14 cellular contexts compared by ENCODE assay signal in the genomic region with DNA sequence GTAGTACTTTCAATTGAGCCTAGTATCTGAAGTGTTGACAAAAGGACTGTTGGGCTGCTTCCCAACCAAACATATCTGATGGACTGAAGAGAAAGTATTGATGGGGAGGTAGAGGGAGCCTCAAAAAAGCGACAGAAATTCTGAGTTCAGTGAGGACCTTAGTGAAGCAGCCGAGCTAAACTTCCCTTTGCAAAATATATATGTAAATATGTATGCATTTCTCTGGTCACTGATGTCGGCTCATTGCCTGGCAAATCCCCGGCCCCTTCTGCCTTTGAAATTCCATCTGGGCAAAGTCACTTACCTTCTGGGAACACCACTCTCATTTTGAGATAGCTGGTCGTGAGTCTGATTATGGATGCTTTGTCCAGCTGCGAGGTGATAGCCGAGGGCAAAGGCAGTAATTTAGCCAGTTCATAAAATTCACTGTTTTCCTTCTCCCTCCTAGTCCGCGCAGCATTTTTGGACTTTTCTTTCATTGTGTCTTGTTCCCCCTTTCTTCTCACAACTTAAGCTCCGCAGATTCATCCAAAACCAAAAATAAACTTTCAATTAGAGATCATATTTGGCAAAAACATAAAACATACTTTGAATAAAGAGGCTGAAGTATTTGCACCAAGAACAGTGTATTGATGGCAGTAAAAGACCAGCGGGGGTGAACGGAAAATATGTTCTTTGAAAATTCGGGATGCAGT. TPM values are rescaled to one million over a fixed set of nuclear protein-coding genes. Genes with fewer than 3 reads are reported as not detected.
A peak's percentile ranks its signal among the peaks of the same experiment; 100 is the strongest.
DNase-seq lines count a peak whose midpoint lies in the region; ATAC-seq and TF ChIP-seq lines count a peak whose summit lies in the region.
"Had no signal": no experiment of that assay in that cellular context is flagged by ENCODE, and none has a peak within 500 bp of the region (broad histone marks: within the 10 kb centered on the region; RNA-seq: fewer than 3 reads in every experiment).

No MANE protein-coding gene starts in this region.

- no peaks in the 10 kb centered on the region for H3K27me3 ChIP-seq in GM23248 (replicated peaks; ENCODE audit: insufficient read depth)

- H4K20me1 ChIP-seq in GM23248 (ENCODE audit: insufficient read depth), result no peaks in the 10 kb centered on the region

- in situ Hi-C loops in GM23248 (cut with MboI), result no loop called here

- H3K27ac Mint-ChIP-seq in brain, result peak overlapping the region in 2 of 5 experiments; percentile 36 to 82
- H3K27ac Mint-ChIP-seq in nephron progenitor cell, result no peak overlapping the region

- H2AFZ ChIP-seq in GM23248, result peak overlapping the region; percentile 95; the same call in 1 of the 2 replicates

- ATAC-seq in HG02588 (IDR thresholded peaks at IDR 0.05; ENCODE audit: unreplicated experiment) (no peak), SK-N-SH treated with all-trans-retinoic acid at 6 μM for 48 hours (no peak)
- ATAC-seq: activated CD4-positive, CD25-positive, alpha-beta regulatory T cell treated with anti-CD3 and anti-CD28 coated beads, Interleukin-2, amount 50 U/mL, for 24 hours had no signal

- 94 to 95% methylated on average over 13 of the region's 13 CpGs for WGBS in GM23248 (ENCODE audit: low coverage in 1 of 2, low lambda C conversion rate in 2 of 2, missing lambda C conversion rate in 2 of 2), 2 experiments

- H3K4me1 Mint-ChIP-seq in brain, result peaks cover 21% of the 10 kb centered on the region
- peaks cover 86% of the 10 kb centered on the region for H3K4me1 Mint-ChIP-seq in nephron progenitor cell

- H3K79me2 ChIP-seq in GM23248 (ENCODE audit: insufficient read depth), result no peaks in the 10 kb centered on the region

- peaks cover 23% of the 10 kb centered on the region; the same call in 1 of the 2 replicates for H3F3A ChIP-seq in GM23248 (ENCODE audit: insufficient read depth)

- no peaks in the 10 kb centered on the region for H3K27me3 Mint-ChIP-seq in brain
- H3K27me3 Mint-ChIP-seq in nephron progenitor cell (ENCODE audit: low read depth, poor library complexity), result peaks cover 78% of the 10 kb centered on the region

- H3K36me3 Mint-ChIP-seq in brain (peaks cover 3% of the 10 kb centered on the region), nephron progenitor cell (ENCODE audit: low read depth) (no peaks in the 10 kb centered on the region)

- H3K9me2 ChIP-seq in GM23248 (ENCODE audit: insufficient read depth), result no peaks in the 10 kb centered on the region
- H3K9me2 ChIP-seq: SK-N-SH had no signal

- no peaks in the 10 kb centered on the region for H3K9me3 ChIP-seq in GM23248 (ENCODE audit: low read depth)
- H3K9me3 ChIP-seq: Caco-2, SK-N-SH had no signal

- H3K4me2 ChIP-seq in GM23248 (ENCODE audit: unreplicated experiment), result peak overlapping the region; percentile 94
- H3K4me2 ChIP-seq: SK-N-SH had no signal

- H3K4me3 Mint-ChIP-seq in brain (peak overlapping the region in 4 of 5 experiments; percentile 8 to 87 (median 68)), nephron progenitor cell (peak overlapping the region; percentile 84)

- peak in 2 of 3 experiments; percentile 40 to 78 for DNase-seq in NCI-H1417 (lab: John Stamatoyannopoulos, UW)
- DNase-seq in NCI-H1417 treated with DMSO at 0.1 percent for 48 hours (lab: John Stamatoyannopoulos, UW), result no peak
- DNase-seq in GM23248, result no peak
- DNase-seq in nephron progenitor cell, result no peak
- no peak for DNase-seq in HuH-7 (ENCODE audit: low spot score)
- DNase-seq: activated effector memory CD4-positive, alpha-beta T cell treated with Interleukin-2 at 50 U/mL for 16 hours; Caco-2; NCI-H2029; SK-N-SH had no signal

- H3K4me3 ChIP-seq in GM23248, result peak overlapping the region; percentile 84
- H3K4me3 ChIP-seq: lung had no signal

- no peaks in the 10 kb centered on the region for H3K36me3 ChIP-seq in GM23248 (ENCODE audit: low read depth)

- no peak for TF ChIP-seq CTCF in brain (conservative IDR thresholded peaks at IDR 0.05)
- TF ChIP-seq CTCF in nephron progenitor cell (IDR thresholded peaks at IDR 0.05), result no peak

- peaks cover 0 to 6% (median 0%) of the 10 kb centered on the region in 5 experiments for H3K9me3 Mint-ChIP-seq in brain
- no peaks in the 10 kb centered on the region for H3K9me3 Mint-ChIP-seq in nephron progenitor cell

- H3K9ac ChIP-seq in GM23248, result no peak overlapping the region
- H3K9ac ChIP-seq: SK-N-SH had no signal

- peaks cover 14% of the 10 kb centered on the region; the same call in 1 of the 2 replicates for H3K4me1 ChIP-seq in GM23248 (ENCODE audit: insufficient read depth)
- H3K4me1 ChIP-seq: Caco-2 had no signal

- no peak overlapping the region for H3K27ac ChIP-seq in GM23248

TF ChIP-seq in SK-N-SH treated with all-trans-retinoic acid at 6 μM for 48 hours, 23 proteins besides CTCF, POLR2A, EP300 and RAD21 (continues in another document):
- TF ChIP-seq ZC3H10 (CRISPR knock-in tag; IDR thresholded peaks at IDR 0.05) (no peak), ZNF565 (CRISPR knock-in tag; conservative IDR thresholded peaks at IDR 0.05; ENCODE audit: low read depth) (no peak), ARNTL (CRISPR knock-in tag; IDR thresholded peaks at IDR 0.05; ENCODE audit: borderline replicate concordance, low read depth) (no peak), ZNF8 (CRISPR knock-in tag; IDR thresholded peaks at IDR 0.05) (no peak), ESRRG (CRISPR knock-in tag; IDR thresholded peaks at IDR 0.05) (no peak), ISL1 (CRISPR knock-in tag; IDR thresholded peaks at IDR 0.05) (no peak), ZFP30 (CRISPR knock-in tag; IDR thresholded peaks at IDR 0.05) (no peak), ZNF70 (CRISPR knock-in tag; IDR thresholded peaks at IDR 0.05) (no peak), TCF4 (CRISPR knock-in tag; IDR thresholded peaks at IDR 0.05; ENCODE audit: borderline replicate concordance) (no peak), ZFP3 (CRISPR knock-in tag; IDR thresholded peaks at IDR 0.05) (no peak), CSRNP3 (CRISPR knock-in tag; IDR thresholded peaks at IDR 0.05) (no peak), RARB (CRISPR knock-in tag; IDR thresholded peaks at IDR 0.05) (no peak)
- TF ChIP-seq, protein P1, sequence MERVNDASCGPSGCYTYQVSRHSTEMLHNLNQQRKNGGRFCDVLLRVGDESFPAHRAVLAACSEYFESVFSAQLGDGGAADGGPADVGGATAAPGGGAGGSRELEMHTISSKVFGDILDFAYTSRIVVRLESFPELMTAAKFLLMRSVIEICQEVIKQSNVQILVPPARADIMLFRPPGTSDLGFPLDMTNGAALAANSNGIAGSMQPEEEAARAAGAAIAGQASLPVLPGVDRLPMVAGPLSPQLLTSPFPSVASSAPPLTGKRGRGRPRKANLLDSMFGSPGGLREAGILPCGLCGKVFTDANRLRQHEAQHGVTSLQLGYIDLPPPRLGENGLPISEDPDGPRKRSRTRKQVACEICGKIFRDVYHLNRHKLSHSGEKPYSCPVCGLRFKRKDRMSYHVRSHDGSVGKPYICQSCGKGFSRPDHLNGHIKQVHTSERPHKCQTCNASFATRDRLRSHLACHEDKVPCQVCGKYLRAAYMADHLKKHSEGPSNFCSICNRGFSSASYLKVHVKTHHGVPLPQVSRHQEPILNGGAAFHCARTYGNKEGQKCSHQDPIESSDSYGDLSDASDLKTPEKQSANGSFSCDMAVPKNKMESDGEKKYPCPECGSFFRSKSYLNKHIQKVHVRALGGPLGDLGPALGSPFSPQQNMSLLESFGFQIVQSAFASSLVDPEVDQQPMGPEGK (CRISPR knock-in tag; IDR thresholded peaks at IDR 0.05; ENCODE audit: borderline replicate concordance), result no peak
- TF ChIP-seq, protein P2, sequence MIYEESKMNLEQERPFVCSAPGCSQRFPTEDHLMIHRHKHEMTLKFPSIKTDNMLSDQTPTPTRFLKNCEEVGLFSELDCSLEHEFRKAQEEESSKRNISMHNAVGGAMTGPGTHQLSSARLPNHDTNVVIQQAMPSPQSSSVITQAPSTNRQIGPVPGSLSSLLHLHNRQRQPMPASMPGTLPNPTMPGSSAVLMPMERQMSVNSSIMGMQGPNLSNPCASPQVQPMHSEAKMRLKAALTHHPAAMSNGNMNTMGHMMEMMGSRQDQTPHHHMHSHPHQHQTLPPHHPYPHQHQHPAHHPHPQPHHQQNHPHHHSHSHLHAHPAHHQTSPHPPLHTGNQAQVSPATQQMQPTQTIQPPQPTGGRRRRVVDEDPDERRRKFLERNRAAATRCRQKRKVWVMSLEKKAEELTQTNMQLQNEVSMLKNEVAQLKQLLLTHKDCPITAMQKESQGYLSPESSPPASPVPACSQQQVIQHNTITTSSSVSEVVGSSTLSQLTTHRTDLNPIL (CRISPR knock-in tag; IDR thresholded peaks at IDR 0.05; ENCODE audit: low read depth), result no peak

RNA-seq across cellular contexts. Expression of gene SIM1, which starts 1.6 kb away (rescaled TPM):
- 1.6 and 4.9 TPM in 2 replicates for total RNA-seq in GM23248 (2014; rRNA removed; shearing (Covaris generic))
- polyA plus RNA-seq in GM23248 (2016; fragmentation: Nextera tagmentation; extraction: Ambion mirVana), result 1.2 and 1.5 TPM in 2 replicates
- polyA plus RNA-seq in brain (ENCODE audit: insufficient read depth, low read depth, low replicate concordance), result not detected
- total RNA-seq: Caco-2, lung had no signal
- polyA plus RNA-seq: lung, SK-N-SH had no signal

Comparison
In these comparisons a context has a peak if more than half of its experiments do, and no peak if none do; other contexts are left out.
1. DNase-seq: peak in NCI-H1417 (2 of 3); none in NCI-H1417 treated with DMSO at 0.1 percent for 48 hours (single experiment), GM23248 (single experiment), nephron progenitor cell (single experiment) and HuH-7 (single experiment).